8 cellular contexts compared by ENCODE assay signal in the genomic region with DNA sequence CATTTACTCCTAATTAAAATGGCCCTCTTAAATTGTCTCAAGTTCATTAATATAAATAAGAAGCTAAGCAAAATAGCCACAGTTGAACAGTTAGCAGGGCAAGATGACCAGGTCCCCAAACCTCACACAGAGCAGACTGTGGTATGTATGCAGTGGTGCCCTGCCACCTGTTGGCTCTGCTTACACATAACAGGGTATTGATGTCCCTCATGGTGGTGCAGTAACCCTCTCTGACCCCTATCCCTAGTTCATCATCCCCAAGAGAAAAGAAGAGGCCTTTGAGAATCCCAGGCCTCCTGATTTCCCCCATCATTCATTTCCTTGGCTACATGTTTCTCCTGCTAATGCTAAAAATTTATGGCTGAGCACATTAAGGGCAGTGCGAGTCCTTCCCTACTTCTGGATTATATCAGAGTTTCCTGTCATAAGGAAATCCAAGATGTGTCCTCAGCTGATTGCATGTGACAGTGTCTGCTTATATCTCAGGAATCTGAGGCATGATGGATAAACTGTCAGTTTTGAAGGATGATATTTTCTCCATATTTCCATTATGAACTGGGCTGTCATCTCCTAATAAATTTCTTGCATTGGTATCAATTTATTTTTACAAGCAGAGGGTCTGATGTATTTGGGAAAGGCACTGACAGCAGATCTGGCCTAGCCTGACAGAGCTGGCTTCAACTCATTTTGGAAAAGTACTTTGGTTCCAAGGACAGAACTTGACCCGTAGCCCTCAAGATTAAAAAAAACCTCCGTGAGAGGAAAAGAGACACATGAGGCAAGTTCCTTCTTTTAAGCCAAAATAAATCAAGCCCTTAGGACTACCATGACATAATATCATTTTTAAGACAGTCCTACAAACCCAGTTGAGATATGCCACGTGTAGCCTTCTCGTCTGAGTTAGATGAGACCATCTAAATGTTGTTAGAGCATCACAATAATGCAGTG.
DNase-seq lines count a peak whose midpoint lies in the region; ATAC-seq and FAIRE-seq lines count a peak whose summit lies in the region.

No MANE protein-coding gene starts in this region.

- FAIRE-seq in endometrium (lab: Jason Lieb, UNC) = peak; percentile 39

- ATAC-seq in GM21825 (IDR thresholded peaks at IDR 0.05; ENCODE audit: unreplicated experiment) = peak; percentile 49

- DNase-seq in NCI-H1417 (lab: John Stamatoyannopoulos, UW) (peak in 2 of 3 experiments; percentile 16 to 57), NCI-H1417 treated with DMSO at 0.1 percent for 48 hours (lab: John Stamatoyannopoulos, UW) (no peak), NCI-H1092 (lab: John Stamatoyannopoulos, UW) (peak; percentile 1), renal cortical epithelial cell (ENCODE audit: low read depth) (peak; percentile 27), middle frontal gyrus (ENCODE audit: extremely low spot score, low spot score) (no peak), NCI-H526 treated with DMSO at 0.1 percent for 48 hours (lab: John Stamatoyannopoulos, UW) (no peak)

Comparison
In these comparisons a context has a peak if more than half of its experiments do, and no peak if none do; other contexts are left out.
1. DNase-seq: peak in NCI-H1417 (2 of 3), NCI-H1092 (single experiment) and renal cortical epithelial cell (single experiment); none in NCI-H1417 treated with DMSO at 0.1 percent for 48 hours (single experiment), middle frontal gyrus (single experiment) and NCI-H526 treated with DMSO at 0.1 percent for 48 hours (single experiment).